Comparison of ENCODE assay signal across 2 cellular contexts in the genomic region with DNA sequence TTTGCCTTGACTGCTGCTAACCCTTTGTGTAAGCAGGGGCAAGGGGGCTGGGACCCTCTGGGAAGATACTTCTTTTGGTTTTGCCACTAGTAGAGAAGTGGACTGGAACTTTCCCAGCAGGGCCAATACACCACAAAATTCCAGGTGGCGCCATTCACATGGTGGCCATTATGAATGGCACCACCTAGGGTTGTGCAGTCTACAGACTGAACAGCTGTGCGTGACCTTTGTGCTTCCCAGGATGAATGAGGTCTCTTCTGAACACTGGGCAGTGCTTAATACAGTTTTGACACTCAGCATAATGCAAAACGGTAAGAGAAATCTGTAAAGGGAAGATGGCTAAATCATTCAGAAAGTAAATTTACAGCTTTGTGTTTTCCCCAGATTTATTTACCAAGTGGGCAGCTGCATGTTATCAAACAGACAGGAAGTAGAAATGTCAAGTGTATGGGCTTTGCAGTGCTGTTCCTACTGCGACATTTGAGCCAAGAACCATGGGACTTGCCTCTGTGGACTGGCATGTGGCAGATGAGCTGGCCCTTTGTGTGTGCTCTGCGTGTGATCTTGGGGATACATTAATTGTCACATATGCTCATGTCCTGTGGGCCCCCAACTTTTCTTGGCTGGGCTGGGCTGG.
TF ChIP-seq lines count a peak whose summit lies in the region.

No MANE protein-coding gene starts in this region.

TF ChIP-seq in GM23338, 12 proteins besides CTCF, POLR2A, EP300 and RAD21:
- no peak for TF ChIP-seq POLR2AphosphoS5 (IDR thresholded peaks at IDR 0.05; ENCODE audit: low read depth)
- TF ChIP-seq, protein P1, sequence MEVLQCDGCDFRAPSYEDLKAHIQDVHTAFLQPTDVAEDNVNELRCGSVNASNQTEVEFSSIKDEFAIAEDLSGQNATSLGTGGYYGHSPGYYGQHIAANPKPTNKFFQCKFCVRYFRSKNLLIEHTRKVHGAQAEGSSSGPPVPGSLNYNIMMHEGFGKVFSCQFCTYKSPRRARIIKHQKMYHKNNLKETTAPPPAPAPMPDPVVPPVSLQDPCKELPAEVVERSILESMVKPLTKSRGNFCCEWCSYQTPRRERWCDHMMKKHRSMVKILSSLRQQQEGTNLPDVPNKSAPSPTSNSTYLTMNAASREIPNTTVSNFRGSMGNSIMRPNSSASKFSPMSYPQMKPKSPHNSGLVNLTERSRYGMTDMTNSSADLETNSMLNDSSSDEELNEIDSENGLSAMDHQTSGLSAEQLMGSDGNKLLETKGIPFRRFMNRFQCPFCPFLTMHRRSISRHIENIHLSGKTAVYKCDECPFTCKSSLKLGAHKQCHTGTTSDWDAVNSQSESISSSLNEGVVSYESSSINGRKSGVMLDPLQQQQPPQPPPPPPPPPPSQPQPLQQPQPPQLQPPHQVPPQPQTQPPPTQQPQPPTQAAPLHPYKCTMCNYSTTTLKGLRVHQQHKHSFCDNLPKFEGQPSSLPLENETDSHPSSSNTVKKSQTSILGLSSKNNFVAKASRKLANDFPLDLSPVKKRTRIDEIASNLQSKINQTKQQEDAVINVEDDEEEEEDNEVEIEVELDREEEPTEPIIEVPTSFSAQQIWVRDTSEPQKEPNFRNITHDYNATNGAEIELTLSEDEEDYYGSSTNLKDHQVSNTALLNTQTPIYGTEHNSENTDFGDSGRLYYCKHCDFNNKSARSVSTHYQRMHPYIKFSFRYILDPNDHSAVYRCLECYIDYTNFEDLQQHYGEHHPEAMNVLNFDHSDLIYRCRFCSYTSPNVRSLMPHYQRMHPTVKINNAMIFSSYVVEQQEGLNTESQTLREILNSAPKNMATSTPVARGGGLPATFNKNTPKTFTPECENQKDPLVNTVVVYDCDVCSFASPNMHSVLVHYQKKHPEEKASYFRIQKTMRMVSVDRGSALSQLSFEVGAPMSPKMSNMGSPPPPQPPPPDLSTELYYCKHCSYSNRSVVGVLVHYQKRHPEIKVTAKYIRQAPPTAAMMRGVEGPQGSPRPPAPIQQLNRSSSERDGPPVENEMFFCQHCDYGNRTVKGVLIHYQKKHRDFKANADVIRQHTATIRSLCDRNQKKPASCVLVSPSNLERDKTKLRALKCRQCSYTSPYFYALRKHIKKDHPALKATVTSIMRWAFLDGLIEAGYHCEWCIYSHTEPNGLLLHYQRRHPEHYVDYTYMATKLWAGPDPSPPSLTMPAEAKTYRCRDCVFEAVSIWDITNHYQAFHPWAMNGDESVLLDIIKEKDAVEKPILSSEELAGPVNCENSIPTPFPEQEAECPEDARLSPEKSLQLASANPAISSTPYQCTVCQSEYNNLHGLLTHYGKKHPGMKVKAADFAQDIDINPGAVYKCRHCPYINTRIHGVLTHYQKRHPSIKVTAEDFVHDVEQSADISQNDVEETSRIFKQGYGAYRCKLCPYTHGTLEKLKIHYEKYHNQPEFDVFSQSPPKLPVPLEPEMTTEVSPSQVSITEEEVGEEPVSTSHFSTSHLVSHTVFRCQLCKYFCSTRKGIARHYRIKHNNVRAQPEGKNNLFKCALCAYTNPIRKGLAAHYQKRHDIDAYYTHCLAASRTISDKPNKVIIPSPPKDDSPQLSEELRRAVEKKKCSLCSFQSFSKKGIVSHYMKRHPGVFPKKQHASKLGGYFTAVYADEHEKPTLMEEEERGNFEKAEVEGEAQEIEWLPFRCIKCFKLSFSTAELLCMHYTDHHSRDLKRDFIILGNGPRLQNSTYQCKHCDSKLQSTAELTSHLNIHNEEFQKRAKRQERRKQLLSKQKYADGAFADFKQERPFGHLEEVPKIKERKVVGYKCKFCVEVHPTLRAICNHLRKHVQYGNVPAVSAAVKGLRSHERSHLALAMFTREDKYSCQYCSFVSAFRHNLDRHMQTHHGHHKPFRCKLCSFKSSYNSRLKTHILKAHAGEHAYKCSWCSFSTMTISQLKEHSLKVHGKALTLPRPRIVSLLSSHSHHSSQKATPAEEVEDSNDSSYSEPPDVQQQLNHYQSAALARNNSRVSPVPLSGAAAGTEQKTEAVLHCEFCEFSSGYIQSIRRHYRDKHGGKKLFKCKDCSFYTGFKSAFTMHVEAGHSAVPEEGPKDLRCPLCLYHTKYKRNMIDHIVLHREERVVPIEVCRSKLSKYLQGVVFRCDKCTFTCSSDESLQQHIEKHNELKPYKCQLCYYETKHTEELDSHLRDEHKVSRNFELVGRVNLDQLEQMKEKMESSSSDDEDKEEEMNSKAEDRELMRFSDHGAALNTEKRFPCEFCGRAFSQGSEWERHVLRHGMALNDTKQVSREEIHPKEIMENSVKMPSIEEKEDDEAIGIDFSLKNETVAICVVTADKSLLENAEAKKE (CRISPR knock-in tag; IDR thresholded peaks at IDR 0.05): no peak

TF ChIP-seq in H1, 55 proteins besides CTCF, POLR2A, EP300 and RAD21:
- TF ChIP-seq CHD2 (IDR thresholded peaks at IDR 0.05; ENCODE audit: low read length) (no peak), PHF8 (conservative IDR thresholded peaks at IDR 0.05; ENCODE audit: low read depth, low read length) (no peak), TBP (IDR thresholded peaks at IDR 0.05; ENCODE audit: low read depth, low read length) (no peak), YY1 (IDR thresholded peaks at IDR 0.05; ENCODE audit: low read depth, low read length) (peak; percentile 75; the same call in 1 of the 2 replicates), SAP30 (IDR thresholded peaks at IDR 0.05; ENCODE audit: insufficient read depth, insufficient replicate concordance, low read length) (no peak)
